1 cellular context compared by ENCODE assay signal in genomic region chr2:98134601-98135000, GRCh38.
TF ChIP-seq lines count a peak whose summit lies in the region.

No MANE protein-coding gene starts in this region.

TF ChIP-seq in H1, 55 proteins besides CTCF, POLR2A, EP300 and RAD21 (continued from another document):
- TF ChIP-seq CHD7 (IDR thresholded peaks at IDR 0.05; ENCODE audit: insufficient replicate concordance, low read length): no peak
- TF ChIP-seq CBX5 (IDR thresholded peaks at IDR 0.05; ENCODE audit: low read depth, low read length): no peak
- no peak for TF ChIP-seq POLR2AphosphoS5 (IDR thresholded peaks at IDR 0.05; ENCODE audit: low read depth, low read length)
- no peak for TF ChIP-seq POU5F1 (IDR thresholded peaks at IDR 0.05; ENCODE audit: low read depth, low read length)
- no peak for TF ChIP-seq ATF2 (IDR thresholded peaks at IDR 0.05; ENCODE audit: low read length)
- TF ChIP-seq FOSL1 (IDR thresholded peaks at IDR 0.05; ENCODE audit: insufficient read depth, low read depth, low read length): no peak
- TF ChIP-seq HDAC6 (IDR thresholded peaks at IDR 0.05; ENCODE audit: low read depth, low read length): no peak
- no peak for TF ChIP-seq TBP (IDR thresholded peaks at IDR 0.05; ENCODE audit: low read depth, low read length)
- no peak for TF ChIP-seq EZH2 (IDR thresholded peaks at IDR 0.05; ENCODE audit: low read depth, low read length, severe bottlenecking)
